Comparison of ENCODE assay signal across 8 cellular contexts in the genomic region with DNA sequence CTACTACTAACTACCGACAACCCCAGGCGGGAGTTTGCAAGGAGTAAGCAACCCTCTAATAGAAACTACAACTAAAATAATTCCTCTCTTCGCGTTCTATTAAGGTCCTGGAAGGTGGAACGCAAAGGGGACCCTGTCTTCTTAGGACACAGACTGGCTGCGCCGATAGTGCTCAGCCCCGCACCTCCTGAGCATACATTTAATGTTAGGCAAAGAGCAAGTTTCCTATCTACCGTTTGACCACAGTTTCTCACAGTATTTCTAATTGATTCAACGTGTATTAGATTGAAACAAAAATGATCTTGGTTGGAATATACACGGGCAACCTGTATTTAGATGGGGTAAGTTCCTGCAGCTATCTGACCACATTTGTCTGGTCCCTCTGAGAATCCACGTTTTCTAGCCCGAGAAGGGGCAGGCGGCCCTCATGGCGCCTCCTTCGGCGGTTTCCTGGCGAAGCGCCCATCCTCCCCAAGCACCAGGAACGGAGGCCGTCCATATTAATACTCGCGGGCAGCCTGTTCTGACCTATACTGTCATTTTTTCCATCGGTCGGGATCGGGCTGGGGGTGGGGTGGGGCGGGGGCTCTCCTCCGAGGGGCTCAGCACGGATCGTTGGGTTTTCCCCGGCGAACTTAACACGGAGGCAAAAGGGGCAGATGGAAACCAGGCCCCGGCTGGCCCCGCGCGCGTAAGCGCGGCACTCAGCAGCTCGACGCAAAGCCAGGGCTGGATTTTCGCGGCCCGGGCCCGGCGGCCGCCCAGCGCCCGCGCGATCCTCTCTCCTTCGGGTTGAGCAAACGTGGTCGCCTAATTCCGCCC.
A peak's percentile ranks its signal among the peaks of the same experiment; 100 is the strongest.
DNase-seq lines count a peak whose midpoint lies in the region; ATAC-seq and TF ChIP-seq lines count a peak whose summit lies in the region.

No MANE protein-coding gene starts in this region.

- H3K9ac ChIP-seq in neural progenitor cell = no peak overlapping the region

- no peak overlapping the region for H2AFZ ChIP-seq in neural progenitor cell (replicated peaks)

- H3K9me3 Mint-ChIP-seq in activated CD8-positive, alpha-beta T cell treated with anti-CD3 and anti-CD28 coated beads, Interleukin-2, amount 10 ng/mL, durations not matched to agents 7 days and 5 days (ENCODE audit: insufficient read depth) = no peaks in the 10 kb centered on the region
- peaks cover 16% of the 10 kb centered on the region for H3K9me3 Mint-ChIP-seq in neural progenitor cell

- TF ChIP-seq CTCF in neural progenitor cell (IDR thresholded peaks at IDR 0.05) = peak; percentile 25

- peaks cover 18% of the 10 kb centered on the region for H3K79me2 ChIP-seq in neural progenitor cell (ENCODE audit: low read depth)

- DNase-seq in activated T-cell treated with anti-CD3 and anti-CD28 coated beads for 24 hours (ENCODE audit: low read depth) (peak; percentile 51), NCI-H146 (lab: John Stamatoyannopoulos, UW) (peak; percentile 73), fibroblast of peridontal ligament (ENCODE audit: extremely low read depth) (peak; percentile 32), neural progenitor cell (ENCODE audit: low spot score) (peak; percentile 78), pons (ENCODE audit: low spot score) (no peak)
- DNase-seq in activated T-cell treated with anti-CD3 and anti-CD28 coated beads, Interleukin-2, amount 50 U/mL, for 1 hour = no peak
- no peak for DNase-seq in activated CD8-positive, alpha-beta T cell treated with anti-CD3 and anti-CD28 coated beads, Interleukin-2, amount 10 ng/mL, durations not matched to agents 7 days and 5 days

- peak; percentile 8 for ATAC-seq in activated CD8-positive, alpha-beta T cell treated with anti-CD3 and anti-CD28 coated beads, Interleukin-2, amount 10 ng/mL, durations not matched to agents 7 days and 5 days
- no peak for ATAC-seq in HG03571 (IDR thresholded peaks at IDR 0.05; ENCODE audit: unreplicated experiment)

- peak overlapping the region; percentile 78 for H3K4me3 Mint-ChIP-seq in activated CD8-positive, alpha-beta T cell treated with anti-CD3 and anti-CD28 coated beads, Interleukin-2, amount 10 ng/mL, durations not matched to agents 7 days and 5 days
- H3K4me3 Mint-ChIP-seq in neural progenitor cell = peak overlapping the region; percentile 82

- CTCF ChIA-PET in activated CD8-positive, alpha-beta T cell treated with anti-CD3 and anti-CD28 coated beads, Interleukin-2, amount 10 ng/mL, durations not matched to agents 7 days and 5 days (lab: Charles Lee) = no interaction called here

- H3F3A ChIP-seq in neural progenitor cell (ENCODE audit: low read depth) = peaks cover 58% of the 10 kb centered on the region

- H3K4me2 ChIP-seq in neural progenitor cell = peak overlapping the region; percentile 85

- peak overlapping the region; percentile 59 for H3K4me3 ChIP-seq in neural progenitor cell

- no peak overlapping the region for H3K27ac ChIP-seq in neural progenitor cell

- no peaks in the 10 kb centered on the region for H3K36me3 Mint-ChIP-seq in activated CD8-positive, alpha-beta T cell treated with anti-CD3 and anti-CD28 coated beads, Interleukin-2, amount 10 ng/mL, durations not matched to agents 7 days and 5 days (ENCODE audit: low read depth)
- H3K36me3 Mint-ChIP-seq in neural progenitor cell = peaks cover 4% of the 10 kb centered on the region

- H3K4me1 Mint-ChIP-seq in activated CD8-positive, alpha-beta T cell treated with anti-CD3 and anti-CD28 coated beads, Interleukin-2, amount 10 ng/mL, durations not matched to agents 7 days and 5 days (ENCODE audit: low read depth) = peaks cover 41% of the 10 kb centered on the region
- peaks cover 34% of the 10 kb centered on the region for H3K4me1 Mint-ChIP-seq in neural progenitor cell

- no peaks in the 10 kb centered on the region for H3K27me3 Mint-ChIP-seq in activated CD8-positive, alpha-beta T cell treated with anti-CD3 and anti-CD28 coated beads, Interleukin-2, amount 10 ng/mL, durations not matched to agents 7 days and 5 days (ENCODE audit: low read depth)
- peaks cover 12% of the 10 kb centered on the region for H3K27me3 Mint-ChIP-seq in neural progenitor cell (ENCODE audit: insufficient read depth, low read depth)

- no peaks in the 10 kb centered on the region for H3K9me3 ChIP-seq in neural progenitor cell (ENCODE audit: low read depth)

- peak overlapping the region; percentile 96 for H3K27ac Mint-ChIP-seq in activated CD8-positive, alpha-beta T cell treated with anti-CD3 and anti-CD28 coated beads, Interleukin-2, amount 10 ng/mL, durations not matched to agents 7 days and 5 days
- no peak overlapping the region for H3K27ac Mint-ChIP-seq in neural progenitor cell

- POLR2A ChIA-PET in activated CD8-positive, alpha-beta T cell treated with anti-CD3 and anti-CD28 coated beads, Interleukin-2, amount 10 ng/mL, durations not matched to agents 7 days and 5 days (lab: Charles Lee) = interaction anchor here (1.0 to 4.1 kb wide), 4 partner anchors 8 to 77 kb away, joined by 3 to 14 read pairs (median 8); a partner anchor contains a TSS

- H3K4me1 ChIP-seq in neural progenitor cell = peaks cover 5% of the 10 kb centered on the region

- peaks cover 5% of the 10 kb centered on the region for H4K20me1 ChIP-seq in neural progenitor cell (ENCODE audit: low read depth)

- peaks cover 46% of the 10 kb centered on the region for H3K27me3 ChIP-seq in neural progenitor cell

- H3K36me3 ChIP-seq in neural progenitor cell = no peaks in the 10 kb centered on the region

Comparison
In these comparisons a context has a peak if more than half of its experiments do, and no peak if none do; other contexts are left out.
1. DNase-seq: peak in activated T-cell treated with anti-CD3 and anti-CD28 coated beads for 24 hours (single experiment), NCI-H146 (single experiment), fibroblast of peridontal ligament (single experiment) and neural progenitor cell (single experiment); none in activated T-cell treated with anti-CD3 and anti-CD28 coated beads, Interleukin-2, amount 50 U/mL, for 1 hour (single experiment), activated CD8-positive, alpha-beta T cell treated with anti-CD3 and anti-CD28 coated beads, Interleukin-2, amount 10 ng/mL, durations not matched to agents 7 days and 5 days (single experiment) and pons (single experiment).